ENCODE assay signal across 1 cellular context in genomic region chr3:149333518-149333859, GRCh38.
TF ChIP-seq lines count a peak whose summit lies in the region.

TSS of gene TM4SF18 (minus strand) at chr3:149333636. CDS start at chr3:149333382, 254 bp downstream.

TF ChIP-seq in liver, 16 proteins besides CTCF, POLR2A, EP300 and RAD21 (continued from another document):
- no peak for TF ChIP-seq MAX (IDR thresholded peaks at IDR 0.05)
- no peak for TF ChIP-seq SP1 (IDR thresholded peaks at IDR 0.05)
- no peak for TF ChIP-seq NR2F2 (IDR thresholded peaks at IDR 0.05)
